9 cellular contexts compared by ENCODE assay signal in genomic region chr17:13544292-13544691, GRCh38. TPM values are rescaled to one million over a fixed set of nuclear protein-coding genes. Genes with fewer than 3 reads are reported as not detected.
DNase-seq lines count a peak whose midpoint lies in the region; ATAC-seq and TF ChIP-seq lines count a peak whose summit lies in the region.
"Had no signal": no experiment of that assay in that cellular context is flagged by ENCODE, and none has a peak within 500 bp of the region (broad histone marks: within the 10 kb centered on the region; RNA-seq: fewer than 3 reads in every experiment).

No MANE protein-coding gene starts in this region.

- no peak overlapping the region for H3K9ac ChIP-seq in NT2/D1 (ENCODE audit: insufficient read length, low read depth)

- H3K27ac ChIP-seq in esophagus muscularis mucosa (replicated peaks in 1 of 4) = peak overlapping the region in 1 of 4 donors; percentile 19

- intact Hi-C loops in esophagus muscularis mucosa (cut with DNase I) = no loop called here

- H3K36me3 ChIP-seq in NT2/D1 (ENCODE audit: insufficient read depth, insufficient read length, low read length) = no peaks in the 10 kb centered on the region
- no peaks in the 10 kb centered on the region for H3K36me3 ChIP-seq in esophagus muscularis mucosa

- no peak overlapping the region for H3K4me3 ChIP-seq in NT2/D1 (ENCODE audit: insufficient read length, low read depth)
- H3K4me3 ChIP-seq in esophagus muscularis mucosa = no peak overlapping the region

- no peak for TF ChIP-seq CTCF in esophagus muscularis mucosa (IDR thresholded peaks at IDR 0.05)

- DNase-seq in Ammon's horn (ENCODE audit: low spot score) (peak; percentile 25), NT2/D1 (ENCODE audit: low read depth, low spot score) (peak; percentile 5), esophagus muscularis mucosa (ENCODE audit: extremely low spot score) (peak; percentile 94), occipital lobe (lab: John Stamatoyannopoulos, UW) (peak; percentile 17)
- DNase-seq: NCI-H1436 had no signal

- ATAC-seq in GM18498 (IDR thresholded peaks at IDR 0.05; ENCODE audit: unreplicated experiment) (no peak), HG02798 (IDR thresholded peaks at IDR 0.05; ENCODE audit: poor library complexity, unreplicated experiment) (no peak), GM19023 (IDR thresholded peaks at IDR 0.05; ENCODE audit: unreplicated experiment) (no peak), HG02763 (IDR thresholded peaks at IDR 0.05; ENCODE audit: unreplicated experiment) (no peak)

- H3K27me3 ChIP-seq in NT2/D1 (ENCODE audit: insufficient read depth, insufficient read length) (no peaks in the 10 kb centered on the region), esophagus muscularis mucosa (no peaks in the 10 kb centered on the region)

- no peaks in the 10 kb centered on the region; the same call in 1 of the 2 replicates for H3K9me3 ChIP-seq in NT2/D1 (ENCODE audit: insufficient read depth, low read length)
- H3K9me3 ChIP-seq in esophagus muscularis mucosa = no peaks in the 10 kb centered on the region

- 29% methylated on average over 7 of the region's 7 CpGs for WGBS in esophagus muscularis mucosa

- TF ChIP-seq EP300 in esophagus muscularis mucosa (IDR thresholded peaks at IDR 0.05) = no peak

- TF ChIP-seq POLR2A in esophagus muscularis mucosa (IDR thresholded peaks at IDR 0.05; ENCODE audit: low read depth) = no peak

- H3K4me1 ChIP-seq in NT2/D1 (ENCODE audit: insufficient read depth, insufficient read length) = no peaks in the 10 kb centered on the region
- peaks cover 0 to 12% (median 2%) of the 10 kb centered on the region in 4 donors for H3K4me1 ChIP-seq in esophagus muscularis mucosa

RNA-seq across cellular contexts. Expression of gene HS3ST3A1, which starts 57.4 kb away (rescaled TPM):
- 10 to 100 TPM in 1 of 4 donors, 1 to 10 TPM in 3; 5.7 to 10.4 (median 7.7) TPM for total RNA-seq in esophagus muscularis mucosa
- 0.16 TPM for total RNA-seq in occipital lobe

Comparison
In these comparisons a context has a peak if more than half of its experiments do, and no peak if none do; other contexts are left out.
1. DNase-seq: peak in every context shown above with its lines; median percentile 94 in esophagus muscularis mucosa; 25 in Ammon's horn; 17 in occipital lobe; 5 in NT2/D1.